Comparison of ENCODE assay signal across 21 cellular contexts in the genomic region with DNA sequence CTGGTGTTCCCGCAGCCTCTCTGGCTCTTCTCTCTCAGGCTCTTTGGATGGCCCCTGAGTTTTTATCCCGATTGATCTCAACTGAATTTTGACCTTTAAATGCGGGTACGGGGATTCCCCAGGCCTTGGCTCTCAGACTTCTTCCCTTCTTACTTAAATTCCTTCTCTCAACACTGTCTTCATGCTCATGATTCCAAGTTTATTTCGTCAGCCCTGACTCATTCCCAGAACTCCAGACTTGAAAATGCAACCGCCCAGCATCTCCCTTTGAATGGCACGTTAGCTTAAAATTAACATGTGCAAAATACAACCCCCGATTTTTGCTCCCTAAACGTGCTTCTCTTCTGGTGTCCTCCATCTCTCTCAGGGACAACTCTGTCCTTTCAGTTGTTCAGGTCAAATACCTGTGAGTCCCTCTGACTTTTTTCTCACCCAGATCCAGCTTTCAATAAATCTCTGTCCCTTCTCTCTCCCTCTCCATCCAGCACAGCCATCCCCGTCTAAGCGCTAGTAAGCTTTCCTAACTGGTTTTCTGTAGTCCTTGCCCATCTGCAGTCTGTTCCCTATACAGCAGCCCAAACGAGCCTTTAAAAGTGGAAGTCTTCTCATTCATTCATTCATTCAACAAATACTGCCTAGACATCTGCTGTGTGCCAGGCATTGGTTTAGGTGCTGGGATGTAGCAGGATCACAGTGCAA. TPM values are rescaled to one million over a fixed set of nuclear protein-coding genes. Genes with fewer than 3 reads are reported as not detected.
DNase-seq lines count a peak whose midpoint lies in the region; ATAC-seq lines count a peak whose summit lies in the region.
"Had no signal": no experiment of that assay in that cellular context is flagged by ENCODE, and none has a peak within 500 bp of the region (broad histone marks: within the 10 kb centered on the region; RNA-seq: fewer than 3 reads in every experiment).

No MANE protein-coding gene starts in this region.

- H3K27me3 ChIP-seq in iPS-20b (ENCODE audit: insufficient read depth, low read length) (peaks cover 14% of the 10 kb centered on the region), aorta (ENCODE audit: control insufficient read depth in 1 of 2, insufficient read depth in 2 of 2, low read length in 1 of 2) (peaks cover 0 to 1% of the 10 kb centered on the region in 2 donors)

- intact Hi-C loops in aorta (cut with DNase I) (no loop called here), Right ventricle myocardium superior (cut with DNase I) (no loop called here)
- intact Hi-C loops in activated CD4-positive, alpha-beta T cell treated with anti-CD3 and anti-CD28 coated beads, Interleukin-2, amount 10 ng/mL, durations not matched to agents 24 days and 14 days (cut with micrococcal nuclease) = no loop called here

- peaks cover 37% of the 10 kb centered on the region for H3K27me3 Mint-ChIP-seq in activated CD4-positive, alpha-beta T cell treated with anti-CD3 and anti-CD28 coated beads, Interleukin-2, amount 10 ng/mL, durations not matched to agents 24 days and 14 days

- H3K27ac ChIP-seq in iPS-20b (ENCODE audit: low read length) = no peak overlapping the region
- no peak overlapping the region for H3K27ac ChIP-seq in aorta (ENCODE audit: low read depth in 1 of 2, low read length in 2 of 2)
- H3K27ac ChIP-seq: cardiac muscle cell, RWPE1 had no signal

- H3K27ac Mint-ChIP-seq in activated CD4-positive, alpha-beta T cell treated with anti-CD3 and anti-CD28 coated beads, Interleukin-2, amount 10 ng/mL, durations not matched to agents 24 days and 14 days = no peak overlapping the region
- H3K27ac Mint-ChIP-seq: activated T-helper 17 cell treated with anti-CD3 and anti-CD28 coated beads, Interleukin-2, amount 50 U/mL, for 72 hours; T-helper 2 cell treated with Interferon-gamma antibody and Interleukin-4, amounts not matched to agents 5 μg/mL and 100 μg/mL, for 36 hours had no signal

- H3K4me1 ChIP-seq in iPS-20b (ENCODE audit: insufficient read depth, low read length) = peaks cover 21% of the 10 kb centered on the region; the same call in 1 of the 2 replicates
- H3K4me1 ChIP-seq in aorta (ENCODE audit: control insufficient read depth in 1 of 2, insufficient read depth in 2 of 2, low read length in 2 of 2) = no peaks in the 10 kb centered on the region

- H3K9me3 ChIP-seq in iPS-20b (ENCODE audit: insufficient read depth, low read depth, low read length) = no peaks in the 10 kb centered on the region
- no peaks in the 10 kb centered on the region for H3K9me3 ChIP-seq in aorta (ENCODE audit: control insufficient read depth, low read length)

- H3K4me3 ChIP-seq in iPS-20b (ENCODE audit: low read length) (no peak overlapping the region), aorta (ENCODE audit: low read length in 2 of 2) (no peak overlapping the region)
- H3K4me3 ChIP-seq: cardiac muscle cell, GM12878 had no signal

- no peaks in the 10 kb centered on the region for H3K4me1 Mint-ChIP-seq in activated CD4-positive, alpha-beta T cell treated with anti-CD3 and anti-CD28 coated beads, Interleukin-2, amount 10 ng/mL, durations not matched to agents 24 days and 14 days
- H3K4me1 Mint-ChIP-seq: activated T-helper 17 cell treated with anti-CD3 and anti-CD28 coated beads, Interleukin-2, amount 50 U/mL, for 72 hours had no signal

- in situ Hi-C loops in ACHN (cut with HindIII; ENCODE audit: low pct_ligation_motif_present, low pct_unique_long_range_greater_than_20kb, low sequenced_read_pairs) = no loop called here

- ATAC-seq in aorta (ENCODE audit: low FRiP score) = no peak
- ATAC-seq in Right ventricle myocardium superior (ENCODE audit: poor library complexity) = no peak
- ATAC-seq: activated T-helper 17 cell treated with anti-CD3 and anti-CD28 coated beads, Interleukin-2, amount 50 U/mL, for 72 hours; GM12878; HepG2 had no signal

- no peak overlapping the region for H3K4me3 Mint-ChIP-seq in activated CD4-positive, alpha-beta T cell treated with anti-CD3 and anti-CD28 coated beads, Interleukin-2, amount 10 ng/mL, durations not matched to agents 24 days and 14 days
- H3K4me3 Mint-ChIP-seq: activated T-helper 17 cell treated with anti-CD3 and anti-CD28 coated beads, Interleukin-2, amount 50 U/mL, for 72 hours; T-helper 2 cell treated with Interferon-gamma antibody and Interleukin-4, amounts not matched to agents 5 μg/mL and 100 μg/mL, for 36 hours had no signal

- H3K9me3 Mint-ChIP-seq in activated CD4-positive, alpha-beta T cell treated with anti-CD3 and anti-CD28 coated beads, Interleukin-2, amount 10 ng/mL, durations not matched to agents 24 days and 14 days = no peaks in the 10 kb centered on the region
- H3K9me3 Mint-ChIP-seq: activated T-helper 17 cell treated with anti-CD3 and anti-CD28 coated beads, Interleukin-2, amount 50 U/mL, for 72 hours; T-helper 2 cell treated with Interferon-gamma antibody and Interleukin-4, amounts not matched to agents 5 μg/mL and 100 μg/mL, for 36 hours had no signal

- H3K9ac ChIP-seq in iPS-20b (ENCODE audit: low read depth, low read length) = peak overlapping the region; percentile 23; the same call in 1 of the 2 replicates

- 22 to 30% methylated on average over 12 of the region's 12 CpGs for WGBS in aorta, 2 donors

- H3K36me3 ChIP-seq in iPS-20b (ENCODE audit: insufficient read depth, low read depth, low read length) (no peaks in the 10 kb centered on the region), aorta (ENCODE audit: control insufficient read depth in 1 of 2, insufficient read depth in 2 of 2, low read length in 1 of 2) (no peaks in the 10 kb centered on the region)
- H3K36me3 ChIP-seq: cardiac muscle cell had no signal

- DNase-seq in ACHN = peak; percentile 29
- DNase-seq in HS-27A (ENCODE audit: low read depth) = peak; percentile 35
- DNase-seq in astrocyte of the hippocampus (ENCODE audit: low read depth, low spot score) = peak; percentile 86
- no peak for DNase-seq in aorta
- no peak for DNase-seq in Right ventricle myocardium superior
- no peak for DNase-seq in GOT3 (lab: John Stamatoyannopoulos, UW)
- DNase-seq in activated CD4-positive, alpha-beta T cell treated with anti-CD3 and anti-CD28 coated beads, Interleukin-2, amount 10 ng/mL, durations not matched to agents 24 days and 14 days = no peak
- DNase-seq: activated CD4-positive, alpha-beta T cell treated with anti-CD3 and anti-CD28 coated beads, Interleukin-2, amount 50 U/mL, for 4 hours; DMS153; NCI-H1417 treated with DMSO at 0.1 percent for 48 hours; NCI-H510A; stimulated activated CD4-positive, alpha-beta T cell treated with anti-CD3 and anti-CD28 coated beads, Interleukin-2, amount 100 ng/mL, for 24 hours had no signal

- no peaks in the 10 kb centered on the region for H3K36me3 Mint-ChIP-seq in activated CD4-positive, alpha-beta T cell treated with anti-CD3 and anti-CD28 coated beads, Interleukin-2, amount 10 ng/mL, durations not matched to agents 24 days and 14 days (ENCODE audit: low read depth)

RNA-seq across cellular contexts. Expression of a gene that starts 7.1 kb away (rescaled TPM):
- total RNA-seq in aorta (1 to 10 TPM in 1 of 2 donors, not detected in 1; 1.0 TPM), Right ventricle myocardium superior (not detected)
- polyA plus RNA-seq in aorta = 1 to 10 TPM in 1 of 2 donors, under 1 TPM in 1; 0.77 to 1.9 TPM
- total RNA-seq in activated CD4-positive, alpha-beta T cell treated with anti-CD3 and anti-CD28 coated beads, Interleukin-2, amount 10 ng/mL, durations not matched to agents 24 days and 14 days = not detected in 2 replicates
- total RNA-seq: activated T-helper 17 cell treated with anti-CD3 and anti-CD28 coated beads, Interleukin-2, amount 50 U/mL, for 72 hours; endothelial cell of umbilical vein; HepG2; pulmonary artery endothelial cell had no signal
- polyA plus RNA-seq: endothelial cell of umbilical vein, HepG2 had no signal

Comparison
In these comparisons a context has a peak if more than half of its experiments do, and no peak if none do; other contexts are left out.
1. DNase-seq: peak in ACHN (single experiment), HS-27A (single experiment) and astrocyte of the hippocampus (single experiment); none in aorta (0 of 2), Right ventricle myocardium superior (single experiment), GOT3 (single experiment) and activated CD4-positive, alpha-beta T cell treated with anti-CD3 and anti-CD28 coated beads, Interleukin-2, amount 10 ng/mL, durations not matched to agents 24 days and 14 days (single experiment).